In genomic region chr10:33008499-33009243, GRCh38 we compare ENCODE assay signal across 8 cellular contexts. TPM values are rescaled to one million over a fixed set of nuclear protein-coding genes. Genes with fewer than 3 reads are reported as not detected.
A peak's percentile ranks its signal among the peaks of the same experiment; 100 is the strongest.
DNase-seq lines count a peak whose midpoint lies in the region; ATAC-seq, FAIRE-seq and TF ChIP-seq lines count a peak whose summit lies in the region.

No MANE protein-coding gene starts in this region.

- no peaks in the 10 kb centered on the region for H3K9me3 ChIP-seq in esophagus muscularis mucosa
- H3K9me3 ChIP-seq in thoracic aorta, result no peaks in the 10 kb centered on the region

- H3K4me1 ChIP-seq in esophagus muscularis mucosa, result peaks cover 13 to 31% (median 26%) of the 10 kb centered on the region in 4 donors
- H3K4me1 ChIP-seq in thoracic aorta (ENCODE audit: control insufficient read depth in 1 of 2, low read depth in 2 of 2), result peaks cover 10 to 17% of the 10 kb centered on the region in 2 donors

- H3K36me3 ChIP-seq in esophagus muscularis mucosa (no peaks in the 10 kb centered on the region), thoracic aorta (no peaks in the 10 kb centered on the region)

- H3K4me3 Mint-ChIP-seq in nephron progenitor cell, result no peak overlapping the region

- TF ChIP-seq EP300 in esophagus muscularis mucosa (IDR thresholded peaks at IDR 0.05), result no peak

- H3K27me3 Mint-ChIP-seq in nephron progenitor cell (ENCODE audit: low read depth, poor library complexity), result peaks cover 15% of the 10 kb centered on the region

- peak; percentile 65 for DNase-seq in GM13976 (ENCODE audit: low spot score)
- DNase-seq in HuH-7.5 (ENCODE audit: low spot score), result peak; percentile 59
- peak; percentile 92 for DNase-seq in OCI-M1 (lab: John Stamatoyannopoulos, UW)
- DNase-seq in activated T-cell treated with anti-CD3 and anti-CD28 coated beads for 48 hours (ENCODE audit: low read depth), result peak; percentile 49
- DNase-seq in esophagus muscularis mucosa (ENCODE audit: extremely low spot score), result no peak
- peak; percentile 70 for DNase-seq in nephron progenitor cell
- no peak for DNase-seq in thoracic aorta (ENCODE audit: low spot score)

- in situ Hi-C loops in GM13976 (cut with MboI; ENCODE audit: low sequenced_read_pairs, unreplicated experiment), result no loop called here

- H3K4me3 ChIP-seq in esophagus muscularis mucosa (no peak overlapping the region), thoracic aorta (peak overlapping the region; percentile 46)

- H3K4me1 Mint-ChIP-seq in nephron progenitor cell, result peaks cover 16% of the 10 kb centered on the region

- ATAC-seq in thoracic aorta (ENCODE audit: insufficient number of reproducible peaks, low FRiP score, low read depth), result no peak

- H3K9me3 Mint-ChIP-seq in nephron progenitor cell, result no peaks in the 10 kb centered on the region

- intact Hi-C loops in esophagus muscularis mucosa (cut with DNase I), result loop anchor here (1.0 to 10.0 kb wide), 3 partner anchors 104 to 564 kb away; partner anchors contain the start of gene CCDC7

- H3K36me3 Mint-ChIP-seq in nephron progenitor cell (ENCODE audit: low read depth), result no peaks in the 10 kb centered on the region

- H3K27me3 ChIP-seq in esophagus muscularis mucosa (no peaks in the 10 kb centered on the region), thoracic aorta (replicated peaks; ENCODE audit: insufficient read depth) (no peaks in the 10 kb centered on the region)

- peak; percentile 97 for FAIRE-seq in A204.1 (lab: Jason Lieb, UNC)

- TF ChIP-seq CTCF in GM13976 (IDR thresholded peaks at IDR 0.05; ENCODE audit: borderline replicate concordance, control extremely low read depth, extremely low read depth, insufficient read depth, missing control alignments), result peak; percentile 80
- peak in 2 of 3 experiments; percentile 99 to 100 for TF ChIP-seq CTCF in esophagus muscularis mucosa (IDR thresholded peaks at IDR 0.05)
- peak; percentile 99 for TF ChIP-seq CTCF in nephron progenitor cell (IDR thresholded peaks at IDR 0.05)
- peak; percentile 99 for TF ChIP-seq CTCF in thoracic aorta (IDR thresholded peaks at IDR 0.05)

- no peak overlapping the region for H3K27ac Mint-ChIP-seq in nephron progenitor cell

- 21% methylated on average over 9 of the region's 9 CpGs for WGBS in esophagus muscularis mucosa

- H3K27ac ChIP-seq in esophagus muscularis mucosa (replicated peaks in 1 of 4) (peak overlapping the region in 3 of 4 donors; percentile 22 to 46 (median 46)), thoracic aorta (no peak overlapping the region)

- TF ChIP-seq POLR2A in esophagus muscularis mucosa (IDR thresholded peaks at IDR 0.05; ENCODE audit: low read depth), result no peak

RNA-seq across cellular contexts. Expression of gene ITGB1, which starts 50.6 kb away (rescaled TPM):
- total RNA-seq in esophagus muscularis mucosa (1,000 to 10,000 TPM; 1,385 to 1,873 (median 1,661) TPM), thoracic aorta (1,000 to 10,000 TPM; 1,541 to 1,574 TPM)

Comparison
In these comparisons a context has a peak if more than half of its experiments do, and no peak if none do; other contexts are left out.
1. DNase-seq: peak in GM13976 (single experiment), HuH-7.5 (single experiment), OCI-M1 (single experiment), activated T-cell treated with anti-CD3 and anti-CD28 coated beads for 48 hours (single experiment) and nephron progenitor cell (single experiment); none in esophagus muscularis mucosa (single experiment) and thoracic aorta (single experiment).
2. H3K27ac ChIP-seq: peak in esophagus muscularis mucosa (3 of 4); none in thoracic aorta (0 of 2).
3. Peak in every context shown above with its lines, with median percentiles within 50 percentile points of each other: CTCF ChIP-seq.